In the genomic region with DNA sequence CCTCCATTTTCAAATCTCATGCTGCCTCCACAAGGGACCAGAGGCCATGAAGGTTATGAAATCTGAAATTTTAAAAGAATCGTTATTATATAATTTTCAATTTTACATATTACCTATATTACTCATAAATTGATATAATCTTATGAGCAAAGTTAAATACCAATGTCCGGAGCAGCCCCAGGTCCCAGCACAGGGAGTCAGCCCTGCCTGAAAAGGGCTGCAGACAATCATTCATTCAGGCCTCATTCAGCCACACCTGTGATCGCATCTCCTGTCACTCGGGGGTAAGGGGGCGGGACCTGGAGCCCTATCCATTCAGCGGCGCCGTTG, we compare ENCODE assay signal across 8 cellular contexts.
DNase-seq lines count a peak whose midpoint lies in the region; ATAC-seq and TF ChIP-seq lines count a peak whose summit lies in the region.

No MANE protein-coding gene starts in this region.

- RAD21 ChIA-PET in HCT116 (lab: Charles Lee; ENCODE audit: low non-redundant PET in 1 of 2, low total read pairs in 2 of 2, uncharacterized antibody in 2 of 2, unreplicated experiment in 2 of 2) = no interaction called here

- no peaks in the 10 kb centered on the region for H3K9me3 ChIP-seq in HCT116 (ENCODE audit: control insufficient read depth in 1 of 2, insufficient read depth in 1 of 2, low read depth in 1 of 2, low read length in 2 of 2)
- no peaks in the 10 kb centered on the region for H3K9me3 ChIP-seq in OCI-LY1 (ENCODE audit: low read length)
- H3K9me3 ChIP-seq in effector memory CD4-positive, alpha-beta T cell (ENCODE audit: control insufficient read depth, low read length) = no peaks in the 10 kb centered on the region
- no peaks in the 10 kb centered on the region for H3K9me3 ChIP-seq in neural cell (ENCODE audit: low read length)

- TF ChIP-seq EP300 in neural cell (conservative IDR thresholded peaks at IDR 0.05; ENCODE audit: poor library complexity, severe bottlenecking) = no peak

- TF ChIP-seq RAD21 in HCT116 (IDR thresholded peaks at IDR 0.05; ENCODE audit: low read depth) (no peak), neural cell (conservative IDR thresholded peaks at IDR 0.05) (no peak)

- H3K79me2 ChIP-seq in HCT116 (ENCODE audit: insufficient read depth, low read length) (peaks cover 26% of the 10 kb centered on the region), OCI-LY1 (ENCODE audit: insufficient read depth, low read length) (peaks cover 10% of the 10 kb centered on the region), neural cell (replicated peaks; ENCODE audit: insufficient read depth, low read length) (peaks cover 13% of the 10 kb centered on the region)

- no TSS peak for BruUV-seq in HCT116 (replicated peaks; lab: Mats Ljungman, UMichigan)

- H3K4me3 ChIP-seq in HCT116 (replicated peaks in 1 of 2; ENCODE audit: low read depth in 1 of 2, low read length in 2 of 2) = peak overlapping the region; percentile 91 to 92
- peak overlapping the region; percentile 82 for H3K4me3 ChIP-seq in OCI-LY1 (ENCODE audit: low read depth, low read length, poor library complexity, severe bottlenecking)
- H3K4me3 ChIP-seq in effector memory CD4-positive, alpha-beta T cell (ENCODE audit: insufficient read depth, low read depth, low read length, poor library complexity, severe bottlenecking) = peak overlapping the region; percentile 75
- peak overlapping the region; percentile 97 for H3K4me3 ChIP-seq in neural cell (ENCODE audit: low read length)

- no peak for TF ChIP-seq POLR2A in HCT116 (IDR thresholded peaks at IDR 0.05; ENCODE audit: borderline replicate concordance, extremely low read depth, insufficient read depth, insufficient read length)

- H3K4me1 ChIP-seq in HCT116 (ENCODE audit: control insufficient read depth in 1 of 2, insufficient read depth in 2 of 2, low read length in 2 of 2) (peaks cover 8 to 15% of the 10 kb centered on the region in 2 experiments; a peak in 3 of 4 replicates), OCI-LY1 (ENCODE audit: insufficient read depth, low read length, severe bottlenecking) (peaks cover 10% of the 10 kb centered on the region)
- H3K4me1 ChIP-seq in effector memory CD4-positive, alpha-beta T cell (ENCODE audit: control insufficient read depth, insufficient read depth, low read length, poor library complexity, severe bottlenecking) = peaks cover 35% of the 10 kb centered on the region

- POLR2A ChIA-PET in HCT116 (lab: Charles Lee) = interaction anchor here (1.3 kb wide), 1 partner anchor 13 kb away, joined by 5 read pairs; a partner anchor contains a TSS

- H3K9ac ChIP-seq in HCT116 (ENCODE audit: low read length) = peak overlapping the region; percentile 83; the same call in 1 of the 2 replicates
- peak overlapping the region; percentile 79; the same call in 1 of the 2 replicates for H3K9ac ChIP-seq in OCI-LY1 (ENCODE audit: low read length)
- peak overlapping the region; percentile 80 for H3K9ac ChIP-seq in neural cell (ENCODE audit: low read length)

- no peak overlapping the region for H2AFZ ChIP-seq in HCT116 (ENCODE audit: low read depth, low read length, poor library complexity, severe bottlenecking)
- no peak overlapping the region for H2AFZ ChIP-seq in OCI-LY1 (ENCODE audit: low read length)
- no peak overlapping the region for H2AFZ ChIP-seq in neural cell (ENCODE audit: low read depth, low read length)

- H3K9me2 ChIP-seq in HCT116 (ENCODE audit: insufficient read depth) (no peaks in the 10 kb centered on the region), OCI-LY1 (ENCODE audit: low read depth, low read length) (no peaks in the 10 kb centered on the region), neural cell (ENCODE audit: insufficient read depth, low read length) (no peaks in the 10 kb centered on the region)

- peak; percentile 49 for DNase-seq in NCI-H1694 treated with DMSO at 0.1 percent for 48 hours (lab: John Stamatoyannopoulos, UW)
- no peak for DNase-seq in NCI-H1694 (lab: John Stamatoyannopoulos, UW)
- DNase-seq in HCT116 (ENCODE audit: low read depth, low spot score) = peak; percentile 82
- DNase-seq in effector memory CD4-positive, alpha-beta T cell = no peak
- no peak for DNase-seq in SW480 (ENCODE audit: low spot score)
- DNase-seq in stimulated activated CD4-positive, alpha-beta T cell treated with anti-CD3 and anti-CD28 coated beads, Interleukin-4, amount 100 ng/mL, for 1 hour = no peak

- H4K20me1 ChIP-seq in HCT116 (ENCODE audit: insufficient read depth) (peaks cover 5% of the 10 kb centered on the region; the same call in 1 of the 2 replicates), OCI-LY1 (ENCODE audit: insufficient read depth, low read length) (no peaks in the 10 kb centered on the region), neural cell (ENCODE audit: insufficient read depth) (no peaks in the 10 kb centered on the region)

- peak overlapping the region; percentile 81 for H3K4me2 ChIP-seq in HCT116 (ENCODE audit: low read length)
- 0 out of 2 replicates have a peak overlapping the region, but pooled peaks have one; percentile 87 for H3K4me2 ChIP-seq in OCI-LY1 (ENCODE audit: low read length)
- H3K4me2 ChIP-seq in neural cell (ENCODE audit: low read length) = peak overlapping the region; percentile 42

- TF ChIP-seq CTCF in HCT116 (IDR thresholded peaks at IDR 0.05 in 2 of 3, conservative IDR thresholded peaks at IDR 0.05 in 1 of 3; ENCODE audit: borderline replicate concordance in 1 of 3, insufficient read depth in 1 of 3, low read depth in 2 of 3, low read length in 2 of 3) (no peak), OCI-LY1 (IDR thresholded peaks at IDR 0.05; ENCODE audit: low read length) (no peak), neural cell (IDR thresholded peaks at IDR 0.05; ENCODE audit: poor library complexity, severe bottlenecking) (no peak)

- H3K27ac ChIP-seq in HCT116 (ENCODE audit: low read depth, low read length) (peak overlapping the region; percentile 68), OCI-LY1 (ENCODE audit: low read depth, low read length, poor library complexity, severe bottlenecking) (no peak overlapping the region), neural cell (ENCODE audit: low read length) (no peak overlapping the region)
- peak overlapping the region; percentile 93 for H3K27ac ChIP-seq in effector memory CD4-positive, alpha-beta T cell (ENCODE audit: insufficient read depth, low read length, poor library complexity, severe bottlenecking)

- H3K27me3 ChIP-seq in HCT116 (ENCODE audit: insufficient read depth, low read length) (no peaks in the 10 kb centered on the region), OCI-LY1 (ENCODE audit: insufficient read depth, low read length) (no peaks in the 10 kb centered on the region), neural cell (ENCODE audit: insufficient read depth, low read depth, low read length) (peaks cover 15% of the 10 kb centered on the region)
- H3K27me3 ChIP-seq in effector memory CD4-positive, alpha-beta T cell (replicated peaks; ENCODE audit: control insufficient read depth, insufficient read depth, low read length, poor library complexity, severe bottlenecking) = no peaks in the 10 kb centered on the region

- H3F3A ChIP-seq in OCI-LY1 (ENCODE audit: insufficient read depth, low read length) = no peaks in the 10 kb centered on the region
- H3F3A ChIP-seq in neural cell (ENCODE audit: insufficient read depth, low read length, poor library complexity, severe bottlenecking) = no peaks in the 10 kb centered on the region

- peak; percentile 99 for ATAC-seq in HCT116

- intact Hi-C loops in HCT116 (cut with micrococcal nuclease) = no loop called here

- CTCF ChIA-PET in HCT116 (lab: Charles Lee) = interaction anchor here (2.6 kb wide), 1 partner anchor 13 kb away, joined by 6 read pairs; a partner anchor contains a TSS

- H3K36me3 ChIP-seq in HCT116 (ENCODE audit: control insufficient read depth in 1 of 2, insufficient read depth in 2 of 2, low read length in 2 of 2) (peaks cover 15 to 22% of the 10 kb centered on the region in 2 experiments; a peak in 3 of 4 replicates), OCI-LY1 (ENCODE audit: insufficient read depth, low read length) (peaks cover 25% of the 10 kb centered on the region; the same call in 1 of the 2 replicates), neural cell (ENCODE audit: insufficient read depth, low read length) (no peaks in the 10 kb centered on the region)
- H3K36me3 ChIP-seq in effector memory CD4-positive, alpha-beta T cell (ENCODE audit: control insufficient read depth, insufficient read depth, low read length) = peaks cover 24% of the 10 kb centered on the region

TF ChIP-seq in HCT116, 20 proteins besides CTCF, POLR2A, EP300 and RAD21 (continues in another document):
- TF ChIP-seq SIN3A (IDR thresholded peaks at IDR 0.05; ENCODE audit: low read depth) = no peak
- TF ChIP-seq, protein P1, sequence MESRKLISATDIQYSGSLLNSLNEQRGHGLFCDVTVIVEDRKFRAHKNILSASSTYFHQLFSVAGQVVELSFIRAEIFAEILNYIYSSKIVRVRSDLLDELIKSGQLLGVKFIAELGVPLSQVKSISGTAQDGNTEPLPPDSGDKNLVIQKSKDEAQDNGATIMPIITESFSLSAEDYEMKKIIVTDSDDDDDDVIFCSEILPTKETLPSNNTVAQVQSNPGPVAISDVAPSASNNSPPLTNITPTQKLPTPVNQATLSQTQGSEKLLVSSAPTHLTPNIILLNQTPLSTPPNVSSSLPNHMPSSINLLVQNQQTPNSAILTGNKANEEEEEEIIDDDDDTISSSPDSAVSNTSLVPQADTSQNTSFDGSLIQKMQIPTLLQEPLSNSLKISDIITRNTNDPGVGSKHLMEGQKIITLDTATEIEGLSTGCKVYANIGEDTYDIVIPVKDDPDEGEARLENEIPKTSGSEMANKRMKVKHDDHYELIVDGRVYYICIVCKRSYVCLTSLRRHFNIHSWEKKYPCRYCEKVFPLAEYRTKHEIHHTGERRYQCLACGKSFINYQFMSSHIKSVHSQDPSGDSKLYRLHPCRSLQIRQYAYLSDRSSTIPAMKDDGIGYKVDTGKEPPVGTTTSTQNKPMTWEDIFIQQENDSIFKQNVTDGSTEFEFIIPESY (IDR thresholded peaks at IDR 0.05; ENCODE audit: extremely low read depth, insufficient replicate concordance, low read length) = no peak

TF ChIP-seq in neural cell, 6 proteins besides CTCF, POLR2A, EP300 and RAD21 (continues in another document):
- TF ChIP-seq POLR2AphosphoS5 (IDR thresholded peaks at IDR 0.05) = no peak

Comparison
In these comparisons a context has a peak if more than half of its experiments do, and no peak if none do; other contexts are left out.
1. DNase-seq: peak in NCI-H1694 treated with DMSO at 0.1 percent for 48 hours (single experiment) and HCT116 (single experiment); none in NCI-H1694 (single experiment), effector memory CD4-positive, alpha-beta T cell (0 of 3), SW480 (single experiment) and stimulated activated CD4-positive, alpha-beta T cell treated with anti-CD3 and anti-CD28 coated beads, Interleukin-4, amount 100 ng/mL, for 1 hour (single experiment).
2. H3K27ac ChIP-seq: peak in HCT116 (single experiment) and effector memory CD4-positive, alpha-beta T cell (single experiment); none in OCI-LY1 (single experiment) and neural cell (single experiment).
3. Peak in every context shown above with its lines, with median percentiles within 50 percentile points of each other: H3K4me2 ChIP-seq, H3K4me3 ChIP-seq and H3K9ac ChIP-seq.